8 cellular contexts compared by ENCODE assay signal in the genomic region with DNA sequence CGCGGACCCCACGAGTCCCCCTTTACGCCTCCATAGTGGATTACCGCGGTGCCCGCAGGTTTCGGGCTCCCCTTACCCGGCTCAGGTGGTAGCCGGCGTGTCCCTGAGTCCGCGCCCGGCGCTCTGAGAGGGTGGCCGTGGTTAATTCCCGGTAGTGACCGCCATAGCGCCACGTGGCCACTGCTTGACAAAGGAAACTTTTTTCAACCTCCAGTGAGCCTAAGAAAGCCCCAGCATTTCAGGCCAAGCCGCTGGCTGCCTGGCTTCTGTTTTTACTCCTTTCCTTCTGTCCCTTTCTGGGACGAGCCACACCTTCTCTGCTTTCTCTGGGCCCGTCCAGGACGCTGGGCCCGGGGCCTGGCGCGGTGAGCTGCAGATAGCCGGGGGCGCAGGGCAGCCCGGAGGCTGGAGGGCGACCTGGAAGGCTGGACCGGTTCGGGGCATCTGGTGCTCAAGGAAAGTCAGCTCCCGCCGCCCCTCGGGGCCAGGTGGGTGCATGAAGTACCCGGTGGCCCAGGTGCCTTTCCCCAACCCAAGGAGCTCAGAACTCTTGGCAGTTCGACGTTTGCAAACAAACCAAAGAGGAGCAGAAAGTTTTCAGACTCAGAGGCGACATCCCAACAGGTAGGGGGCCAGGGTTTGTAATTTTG. TPM values are rescaled to one million over a fixed set of nuclear protein-coding genes. Genes with fewer than 3 reads are reported as not detected.
DNase-seq lines count a peak whose midpoint lies in the region; ATAC-seq and TF ChIP-seq lines count a peak whose summit lies in the region.

No MANE protein-coding gene starts in this region.

- intact Hi-C loops in tibial artery (cut with DNase I; ENCODE audit: low total_unique reads), result loop anchor here (10.0 kb wide), 1 partner anchor 106 kb away; the partner anchor contains the start of genes ARV1 and TTC13

- H3K4me1 ChIP-seq in tibial artery, result peaks cover 5 to 46% (median 31%) of the 10 kb centered on the region in 4 donors

- H3K27me3 ChIP-seq in tibial artery, result no peaks in the 10 kb centered on the region

- no peaks in the 10 kb centered on the region for H3K36me3 ChIP-seq in tibial artery

- H3K4me3 ChIP-seq in tibial artery, result peak overlapping the region; percentile 83 to 86

- H3K9me3 ChIP-seq in tibial artery, result no peaks in the 10 kb centered on the region

- peak overlapping the region; percentile 89 to 97 for H3K27ac ChIP-seq in tibial artery

- ATAC-seq in GM19455 (IDR thresholded peaks at IDR 0.05; ENCODE audit: unreplicated experiment) (peak; percentile 35), HG03469 (IDR thresholded peaks at IDR 0.05; ENCODE audit: unreplicated experiment) (peak; percentile 20)

- TF ChIP-seq CTCF in tibial artery (IDR thresholded peaks at IDR 0.05), result no peak

- DNase-seq in DMS53 (lab: John Stamatoyannopoulos, UW) (peak; percentile 86), SHP77 (lab: John Stamatoyannopoulos, UW) (peak; percentile 18 to 65), dermis blood vessel endothelial cell (peak; percentile 57), lung microvascular endothelial cell (ENCODE audit: low read depth in 2 of 2) (peak; percentile 32 to 59), tibial artery (peak; percentile 45 to 84), midbrain (lab: John Stamatoyannopoulos, UW) (no peak)

RNA-seq across cellular contexts. Expression of gene C1orf198, which starts 0.5 kb away (rescaled TPM):
- total RNA-seq in dermis blood vessel endothelial cell (20.8 and 22.7 TPM in 2 replicates), lung microvascular endothelial cell (15.5 and 16.1 TPM in 2 replicates)
